In genomic region chr12:124682425-124683329, GRCh38 we compare ENCODE assay signal across 1 cellular context.
TF ChIP-seq lines count a peak whose summit lies in the region.

No MANE protein-coding gene starts in this region.

TF ChIP-seq in SK-N-SH treated with all-trans-retinoic acid at 6 μM for 48 hours, 23 proteins besides CTCF, POLR2A, EP300 and RAD21 (continued from another document):
- TF ChIP-seq, protein P1, sequence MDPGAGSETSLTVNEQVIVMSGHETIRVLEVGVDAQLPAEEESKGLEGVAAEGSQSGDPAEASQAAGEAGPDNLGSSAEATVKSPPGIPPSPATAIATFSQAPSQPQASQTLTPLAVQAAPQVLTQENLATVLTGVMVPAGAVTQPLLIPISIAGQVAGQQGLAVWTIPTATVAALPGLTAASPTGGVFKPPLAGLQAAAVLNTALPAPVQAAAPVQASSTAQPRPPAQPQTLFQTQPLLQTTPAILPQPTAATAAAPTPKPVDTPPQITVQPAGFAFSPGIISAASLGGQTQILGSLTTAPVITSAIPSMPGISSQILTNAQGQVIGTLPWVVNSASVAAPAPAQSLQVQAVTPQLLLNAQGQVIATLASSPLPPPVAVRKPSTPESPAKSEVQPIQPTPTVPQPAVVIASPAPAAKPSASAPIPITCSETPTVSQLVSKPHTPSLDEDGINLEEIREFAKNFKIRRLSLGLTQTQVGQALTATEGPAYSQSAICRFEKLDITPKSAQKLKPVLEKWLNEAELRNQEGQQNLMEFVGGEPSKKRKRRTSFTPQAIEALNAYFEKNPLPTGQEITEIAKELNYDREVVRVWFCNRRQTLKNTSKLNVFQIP (CRISPR knock-in tag; IDR thresholded peaks at IDR 0.05; ENCODE audit: borderline replicate concordance, low read depth), result no peak
- no peak for TF ChIP-seq ARNTL (CRISPR knock-in tag; IDR thresholded peaks at IDR 0.05; ENCODE audit: borderline replicate concordance, low read depth)
- TF ChIP-seq ESRRG (CRISPR knock-in tag; IDR thresholded peaks at IDR 0.05), result no peak
- TF ChIP-seq ZNF565 (CRISPR knock-in tag; conservative IDR thresholded peaks at IDR 0.05; ENCODE audit: low read depth), result no peak
- TF ChIP-seq, protein P2, sequence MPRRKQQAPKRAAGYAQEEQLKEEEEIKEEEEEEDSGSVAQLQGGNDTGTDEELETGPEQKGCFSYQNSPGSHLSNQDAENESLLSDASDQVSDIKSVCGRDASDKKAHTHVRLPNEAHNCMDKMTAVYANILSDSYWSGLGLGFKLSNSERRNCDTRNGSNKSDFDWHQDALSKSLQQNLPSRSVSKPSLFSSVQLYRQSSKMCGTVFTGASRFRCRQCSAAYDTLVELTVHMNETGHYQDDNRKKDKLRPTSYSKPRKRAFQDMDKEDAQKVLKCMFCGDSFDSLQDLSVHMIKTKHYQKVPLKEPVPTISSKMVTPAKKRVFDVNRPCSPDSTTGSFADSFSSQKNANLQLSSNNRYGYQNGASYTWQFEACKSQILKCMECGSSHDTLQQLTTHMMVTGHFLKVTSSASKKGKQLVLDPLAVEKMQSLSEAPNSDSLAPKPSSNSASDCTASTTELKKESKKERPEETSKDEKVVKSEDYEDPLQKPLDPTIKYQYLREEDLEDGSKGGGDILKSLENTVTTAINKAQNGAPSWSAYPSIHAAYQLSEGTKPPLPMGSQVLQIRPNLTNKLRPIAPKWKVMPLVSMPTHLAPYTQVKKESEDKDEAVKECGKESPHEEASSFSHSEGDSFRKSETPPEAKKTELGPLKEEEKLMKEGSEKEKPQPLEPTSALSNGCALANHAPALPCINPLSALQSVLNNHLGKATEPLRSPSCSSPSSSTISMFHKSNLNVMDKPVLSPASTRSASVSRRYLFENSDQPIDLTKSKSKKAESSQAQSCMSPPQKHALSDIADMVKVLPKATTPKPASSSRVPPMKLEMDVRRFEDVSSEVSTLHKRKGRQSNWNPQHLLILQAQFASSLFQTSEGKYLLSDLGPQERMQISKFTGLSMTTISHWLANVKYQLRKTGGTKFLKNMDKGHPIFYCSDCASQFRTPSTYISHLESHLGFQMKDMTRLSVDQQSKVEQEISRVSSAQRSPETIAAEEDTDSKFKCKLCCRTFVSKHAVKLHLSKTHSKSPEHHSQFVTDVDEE (CRISPR knock-in tag; IDR thresholded peaks at IDR 0.05), result no peak
